Comparison of ENCODE assay signal across 20 cellular contexts in genomic region chr4:52936729-52937128, GRCh38.
A peak's percentile ranks its signal among the peaks of the same experiment; 100 is the strongest.
DNase-seq lines count a peak whose midpoint lies in the region; ATAC-seq, FAIRE-seq and TF ChIP-seq lines count a peak whose summit lies in the region.
"Had no signal": no experiment of that assay in that cellular context is flagged by ENCODE, and none has a peak within 500 bp of the region (broad histone marks: within the 10 kb centered on the region; RNA-seq: fewer than 3 reads in every experiment).

No MANE protein-coding gene starts in this region.

- no peak overlapping the region for H3K9ac ChIP-seq in HepG2 (ENCODE audit: insufficient read depth, low read depth, low read length)
- H3K9ac ChIP-seq: BLaER1 treated with 17β-estradiol and CSF1 and Interleukin-3, amounts not matched to agents 10 nM and 100 nM had no signal

- H3K4me2 ChIP-seq in HepG2 (ENCODE audit: low read depth, low read length), result no peak overlapping the region
- H3K4me2 ChIP-seq: A549; BLaER1 treated with 17β-estradiol and CSF1 and Interleukin-3, amounts not matched to agents 10 nM and 100 nM had no signal

- peaks cover 56% of the 10 kb centered on the region for H3K4me1 Mint-ChIP-seq in nephron
- H3K4me1 Mint-ChIP-seq: B cell had no signal

- BruUV-seq in HepG2 (replicated peaks; lab: Mats Ljungman, UMichigan), result no TSS peak

- H3K36me3 Mint-ChIP-seq in nephron (ENCODE audit: low read depth), result no peaks in the 10 kb centered on the region

- FAIRE-seq in HepG2 (lab: Jason Lieb, UNC), result no peak
- FAIRE-seq: A549, D721Med, G401.6, GM12891 had no signal

- peak; percentile 77 for DNase-seq in NCI-H510A treated with DMSO at 0.1 percent for 48 hours (lab: John Stamatoyannopoulos, UW)
- no peak for DNase-seq in NCI-H510A (lab: John Stamatoyannopoulos, UW)
- DNase-seq in HepG2 (ENCODE audit: low spot score), result no peak
- no peak for DNase-seq in right lobe of liver
- no peak for DNase-seq in erythroblast (lab: John Stamatoyannopoulos, UW)
- DNase-seq in NCI-H187 treated with DMSO at 0.1 percent for 48 hours (lab: John Stamatoyannopoulos, UW), result no peak
- DNase-seq: AML-193; CD4-positive, alpha-beta memory T cell; CD4-positive, CD25-positive, alpha-beta regulatory T cell; CD8-positive, alpha-beta memory T cell; COR-L47; DMS79 treated with DMSO at 0.1 percent for 48 hours; GF-D8 had no signal

- H3K9me3 ChIP-seq in HepG2 (ENCODE audit: low read length), result no peaks in the 10 kb centered on the region
- no peaks in the 10 kb centered on the region for H3K9me3 ChIP-seq in right lobe of liver
- H3K9me3 ChIP-seq: A549; BLaER1 treated with 17β-estradiol and CSF1 and Interleukin-3, amounts not matched to agents 10 nM and 100 nM had no signal

- POLR2A ChIA-PET in HepG2 (lab: Yijun Ruan, JAX), result no interaction called here

- no peak for TF ChIP-seq RAD21 in HepG2 (CRISPR knock-in tag; IDR thresholded peaks at IDR 0.05)

- H3K9me3 Mint-ChIP-seq in nephron, result no peaks in the 10 kb centered on the region
- H3K9me3 Mint-ChIP-seq: CD8-positive, alpha-beta memory T cell had no signal

- WGBS in HepG2 (ENCODE audit: low lambda C conversion rate), result 53% methylated on average over 2 of the region's 2 CpGs
- 94% methylated on average over 2 of the region's 2 CpGs for WGBS in right lobe of liver (ENCODE audit: insufficient coverage, low coverage, low lambda C conversion rate, missing lambda C conversion rate)

- intact Hi-C loops in HepG2 (cut with micrococcal nuclease; ENCODE audit: unreplicated experiment), result no loop called here
- intact Hi-C loops in right lobe of liver (cut with DNase I), result no loop called here

- TF ChIP-seq POLR2A in HepG2 (IDR thresholded peaks at IDR 0.05; ENCODE audit: insufficient read depth in 1 of 2, low read depth in 2 of 2, low read length in 2 of 2) (no peak), right lobe of liver (IDR thresholded peaks at IDR 0.05) (no peak), erythroblast (IDR thresholded peaks at IDR 0.05; ENCODE audit: low read length) (no peak)

- ATAC-seq in HepG2, result no peak
- ATAC-seq in right lobe of liver, result no peak
- ATAC-seq: A549 had no signal

- H3K4me1 ChIP-seq in HepG2 (ENCODE audit: insufficient read depth, low read length) (peaks cover 32% of the 10 kb centered on the region), right lobe of liver (peaks cover 0 to 19% (median 5%) of the 10 kb centered on the region in 4 donors)
- H3K4me1 ChIP-seq: A549 had no signal

- H3K27me3 Mint-ChIP-seq in nephron (ENCODE audit: low read depth), result no peaks in the 10 kb centered on the region
- H3K27me3 Mint-ChIP-seq: B cell; CD4-positive, alpha-beta memory T cell; CD4-positive, CD25-positive, alpha-beta regulatory T cell; CD8-positive, alpha-beta memory T cell had no signal

- H3K27me3 ChIP-seq in HepG2 (ENCODE audit: control insufficient read depth in 1 of 2, insufficient read depth in 2 of 2, low read length in 2 of 2) (no peaks in the 10 kb centered on the region), right lobe of liver (no peaks in the 10 kb centered on the region)
- H3K27me3 ChIP-seq: BLaER1 treated with 17β-estradiol and CSF1 and Interleukin-3, amounts not matched to agents 10 nM and 100 nM had no signal

- no peaks in the 10 kb centered on the region for H4K20me1 ChIP-seq in HepG2 (ENCODE audit: insufficient read depth, low read length)
- H4K20me1 ChIP-seq: BLaER1 treated with 17β-estradiol and CSF1 and Interleukin-3, amounts not matched to agents 10 nM and 100 nM had no signal

- peak overlapping the region in 2 of 3 experiments; percentile 4 to 10 for H3K27ac Mint-ChIP-seq in nephron
- H3K27ac Mint-ChIP-seq: B cell; CD4-positive, CD25-positive, alpha-beta regulatory T cell; CD8-positive, alpha-beta memory T cell had no signal

- H2AFZ ChIP-seq in HepG2 (ENCODE audit: low read length), result no peak overlapping the region

- H3K27ac ChIP-seq in HepG2 (ENCODE audit: extremely low read length, insufficient read depth, low read length), result no peak overlapping the region
- H3K27ac ChIP-seq in right lobe of liver, result no peak overlapping the region
- H3K27ac ChIP-seq: A549; BLaER1 treated with 17β-estradiol and CSF1 and Interleukin-3, amounts not matched to agents 10 nM and 100 nM had no signal

- H3K4me3 Mint-ChIP-seq in nephron, result no peak overlapping the region
- H3K4me3 Mint-ChIP-seq: B cell; CD4-positive, CD25-positive, alpha-beta regulatory T cell; CD8-positive, alpha-beta memory T cell had no signal

- TF ChIP-seq EP300 in HepG2 (IDR thresholded peaks at IDR 0.05; ENCODE audit: low read depth in 2 of 2, low read length in 2 of 2), result no peak
- TF ChIP-seq EP300 in HepG2 (CRISPR knock-in tag; IDR thresholded peaks at IDR 0.05; ENCODE audit: borderline replicate concordance), result no peak

- TF ChIP-seq CTCF in HepG2 (CRISPR knock-in tag; IDR thresholded peaks at IDR 0.05), result no peak
- TF ChIP-seq CTCF in right lobe of liver (IDR thresholded peaks at IDR 0.05), result no peak
- TF ChIP-seq CTCF in nephron (IDR thresholded peaks at IDR 0.05; ENCODE audit: unreplicated experiment in 3 of 3), result no peak

- no peak overlapping the region for H3K4me3 ChIP-seq in HepG2 (replicated peaks in 1 of 3; ENCODE audit: insufficient read depth in 1 of 3, low read depth in 2 of 3, low read length in 3 of 3)
- H3K4me3 ChIP-seq in right lobe of liver, result no peak overlapping the region
- H3K4me3 ChIP-seq: A549; BLaER1 treated with 17β-estradiol and CSF1 and Interleukin-3, amounts not matched to agents 10 nM and 100 nM had no signal

- H3K79me2 ChIP-seq in HepG2 (ENCODE audit: insufficient read depth, low read length), result no peaks in the 10 kb centered on the region

- CTCF ChIA-PET in HepG2 (lab: Yijun Ruan, JAX; ENCODE audit: low intra/inter-chr PET ratio, low total read pairs), result no interaction called here

- in situ Hi-C loops in HepG2 (cut with HindIII; ENCODE audit: extremely low pct_ligation_motif_present, low pct_unique_long_range_greater_than_20kb), result no loop called here

- no peaks in the 10 kb centered on the region for H3K36me3 ChIP-seq in HepG2 (replicated peaks in 1 of 2; ENCODE audit: control insufficient read depth in 1 of 2, insufficient read depth in 2 of 2, low read length in 2 of 2)
- no peaks in the 10 kb centered on the region for H3K36me3 ChIP-seq in right lobe of liver

TF ChIP-seq in HepG2, 621 proteins besides CTCF, POLR2A, EP300 and RAD21:
- TF ChIP-seq E2F1 (CRISPR knock-in tag; IDR thresholded peaks at IDR 0.05) (no peak), ZNF205 (CRISPR knock-in tag; IDR thresholded peaks at IDR 0.05) (peak; percentile 98), FUBP1 (CRISPR knock-in tag; IDR thresholded peaks at IDR 0.05; ENCODE audit: borderline replicate concordance) (no peak), TCF7 (IDR thresholded peaks at IDR 0.05; ENCODE audit: low read depth) (0 out of 2 replicates have a peak, but pooled peaks have one; percentile 30), NR2C2 (CRISPR knock-in tag; IDR thresholded peaks at IDR 0.05; ENCODE audit: borderline replicate concordance) (no peak), SOX13 (IDR thresholded peaks at IDR 0.05) (no peak), SOX13 (CRISPR knock-in tag; conservative IDR thresholded peaks at IDR 0.05 in 1 of 2, IDR thresholded peaks at IDR 0.05 in 1 of 2) (peak in 1 of 2 experiments; percentile 48; a peak in 1 of 4 replicates), SNAPC5 (CRISPR knock-in tag; IDR thresholded peaks at IDR 0.05; ENCODE audit: borderline replicate concordance) (no peak), FOXP1 (IDR thresholded peaks at IDR 0.05) (no peak), FOXP1 (CRISPR knock-in tag; IDR thresholded peaks at IDR 0.05) (peak; percentile 21; the same call in 1 of the 2 replicates), ZNF691 (CRISPR knock-in tag; IDR thresholded peaks at IDR 0.05; ENCODE audit: borderline replicate concordance, low read depth) (no peak), ATM (IDR thresholded peaks at IDR 0.05; ENCODE audit: borderline replicate concordance) (no peak), ZNF337 (CRISPR knock-in tag; IDR thresholded peaks at IDR 0.05; ENCODE audit: borderline replicate concordance, low read depth) (no peak), SMAD1 (CRISPR knock-in tag; IDR thresholded peaks at IDR 0.05; ENCODE audit: borderline replicate concordance, low read depth) (no peak)
